Comparison of ENCODE assay signal across 1 cellular context in genomic region chr1:203612932-203613682, GRCh38.
TF ChIP-seq lines count a peak whose summit lies in the region.

No MANE protein-coding gene starts in this region.

TF ChIP-seq in HepG2, 621 proteins besides CTCF, POLR2A, EP300 and RAD21 (continued from another document):
- TF ChIP-seq, protein P1, sequence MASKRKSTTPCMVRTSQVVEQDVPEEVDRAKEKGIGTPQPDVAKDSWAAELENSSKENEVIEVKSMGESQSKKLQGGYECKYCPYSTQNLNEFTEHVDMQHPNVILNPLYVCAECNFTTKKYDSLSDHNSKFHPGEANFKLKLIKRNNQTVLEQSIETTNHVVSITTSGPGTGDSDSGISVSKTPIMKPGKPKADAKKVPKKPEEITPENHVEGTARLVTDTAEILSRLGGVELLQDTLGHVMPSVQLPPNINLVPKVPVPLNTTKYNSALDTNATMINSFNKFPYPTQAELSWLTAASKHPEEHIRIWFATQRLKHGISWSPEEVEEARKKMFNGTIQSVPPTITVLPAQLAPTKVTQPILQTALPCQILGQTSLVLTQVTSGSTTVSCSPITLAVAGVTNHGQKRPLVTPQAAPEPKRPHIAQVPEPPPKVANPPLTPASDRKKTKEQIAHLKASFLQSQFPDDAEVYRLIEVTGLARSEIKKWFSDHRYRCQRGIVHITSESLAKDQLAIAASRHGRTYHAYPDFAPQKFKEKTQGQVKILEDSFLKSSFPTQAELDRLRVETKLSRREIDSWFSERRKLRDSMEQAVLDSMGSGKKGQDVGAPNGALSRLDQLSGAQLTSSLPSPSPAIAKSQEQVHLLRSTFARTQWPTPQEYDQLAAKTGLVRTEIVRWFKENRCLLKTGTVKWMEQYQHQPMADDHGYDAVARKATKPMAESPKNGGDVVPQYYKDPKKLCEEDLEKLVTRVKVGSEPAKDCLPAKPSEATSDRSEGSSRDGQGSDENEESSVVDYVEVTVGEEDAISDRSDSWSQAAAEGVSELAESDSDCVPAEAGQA (IDR thresholded peaks at IDR 0.05; ENCODE audit: low read depth): no peak
- TF ChIP-seq, protein P1 (CRISPR knock-in tag; IDR thresholded peaks at IDR 0.05; ENCODE audit: borderline replicate concordance): no peak
- TF ChIP-seq MEIS2 (CRISPR knock-in tag; IDR thresholded peaks at IDR 0.05) (no peak), NR3C1 (CRISPR knock-in tag; IDR thresholded peaks at IDR 0.05) (no peak)
